In the genomic region with DNA sequence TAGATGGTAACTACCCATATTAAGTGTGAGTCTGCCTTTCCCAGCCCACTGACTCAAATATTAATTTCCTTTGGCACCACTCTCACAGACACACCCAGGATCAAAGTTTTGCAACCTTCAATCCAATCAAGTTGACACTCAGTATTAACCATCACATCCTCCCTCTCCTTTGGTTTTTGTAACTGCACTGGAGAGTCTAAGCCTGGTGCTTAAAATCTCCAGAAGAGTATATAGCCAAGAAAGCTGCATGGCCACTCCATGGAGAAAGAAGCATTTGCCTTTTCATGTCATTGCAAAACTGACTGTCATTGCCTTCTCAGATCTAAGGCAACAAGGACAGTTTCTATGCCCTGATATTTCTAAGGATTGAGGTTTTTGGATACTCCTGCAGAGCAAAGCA, we compare ENCODE assay signal across 2 cellular contexts.
TF ChIP-seq lines count a peak whose summit lies in the region.

No MANE protein-coding gene starts in this region.

TF ChIP-seq in SK-N-SH, 30 proteins besides CTCF, POLR2A, EP300 and RAD21 (continued from another document):
- TF ChIP-seq, protein P1, sequence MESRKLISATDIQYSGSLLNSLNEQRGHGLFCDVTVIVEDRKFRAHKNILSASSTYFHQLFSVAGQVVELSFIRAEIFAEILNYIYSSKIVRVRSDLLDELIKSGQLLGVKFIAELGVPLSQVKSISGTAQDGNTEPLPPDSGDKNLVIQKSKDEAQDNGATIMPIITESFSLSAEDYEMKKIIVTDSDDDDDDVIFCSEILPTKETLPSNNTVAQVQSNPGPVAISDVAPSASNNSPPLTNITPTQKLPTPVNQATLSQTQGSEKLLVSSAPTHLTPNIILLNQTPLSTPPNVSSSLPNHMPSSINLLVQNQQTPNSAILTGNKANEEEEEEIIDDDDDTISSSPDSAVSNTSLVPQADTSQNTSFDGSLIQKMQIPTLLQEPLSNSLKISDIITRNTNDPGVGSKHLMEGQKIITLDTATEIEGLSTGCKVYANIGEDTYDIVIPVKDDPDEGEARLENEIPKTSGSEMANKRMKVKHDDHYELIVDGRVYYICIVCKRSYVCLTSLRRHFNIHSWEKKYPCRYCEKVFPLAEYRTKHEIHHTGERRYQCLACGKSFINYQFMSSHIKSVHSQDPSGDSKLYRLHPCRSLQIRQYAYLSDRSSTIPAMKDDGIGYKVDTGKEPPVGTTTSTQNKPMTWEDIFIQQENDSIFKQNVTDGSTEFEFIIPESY (IDR thresholded peaks at IDR 0.05; ENCODE audit: borderline replicate concordance, low read depth), result no peak
- TF ChIP-seq IRF3 (IDR thresholded peaks at IDR 0.05; ENCODE audit: low read depth, low read length) (no peak), NRF1 (IDR thresholded peaks at IDR 0.05; ENCODE audit: low read depth, low read length) (no peak)
TF ChIP-seq in SK-N-SH: peak in this region for 0.

TF ChIP-seq in SK-N-SH treated with all-trans-retinoic acid at 6 μM for 48 hours, 23 proteins besides CTCF, POLR2A, EP300 and RAD21 (continued from another document):
- TF ChIP-seq PATZ1 (CRISPR knock-in tag; IDR thresholded peaks at IDR 0.05; ENCODE audit: borderline replicate concordance), result no peak
- TF ChIP-seq CSDC2 (CRISPR knock-in tag; IDR thresholded peaks at IDR 0.05), result no peak
- TF ChIP-seq, protein P2, sequence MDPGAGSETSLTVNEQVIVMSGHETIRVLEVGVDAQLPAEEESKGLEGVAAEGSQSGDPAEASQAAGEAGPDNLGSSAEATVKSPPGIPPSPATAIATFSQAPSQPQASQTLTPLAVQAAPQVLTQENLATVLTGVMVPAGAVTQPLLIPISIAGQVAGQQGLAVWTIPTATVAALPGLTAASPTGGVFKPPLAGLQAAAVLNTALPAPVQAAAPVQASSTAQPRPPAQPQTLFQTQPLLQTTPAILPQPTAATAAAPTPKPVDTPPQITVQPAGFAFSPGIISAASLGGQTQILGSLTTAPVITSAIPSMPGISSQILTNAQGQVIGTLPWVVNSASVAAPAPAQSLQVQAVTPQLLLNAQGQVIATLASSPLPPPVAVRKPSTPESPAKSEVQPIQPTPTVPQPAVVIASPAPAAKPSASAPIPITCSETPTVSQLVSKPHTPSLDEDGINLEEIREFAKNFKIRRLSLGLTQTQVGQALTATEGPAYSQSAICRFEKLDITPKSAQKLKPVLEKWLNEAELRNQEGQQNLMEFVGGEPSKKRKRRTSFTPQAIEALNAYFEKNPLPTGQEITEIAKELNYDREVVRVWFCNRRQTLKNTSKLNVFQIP (CRISPR knock-in tag; IDR thresholded peaks at IDR 0.05; ENCODE audit: borderline replicate concordance, low read depth), result no peak
- no peak for TF ChIP-seq ZNF8 (CRISPR knock-in tag; IDR thresholded peaks at IDR 0.05)
- TF ChIP-seq GLIS3 (CRISPR knock-in tag; IDR thresholded peaks at IDR 0.05), result no peak
- no peak for TF ChIP-seq ESRRG (CRISPR knock-in tag; IDR thresholded peaks at IDR 0.05)
- TF ChIP-seq ZFP3 (CRISPR knock-in tag; IDR thresholded peaks at IDR 0.05), result no peak
- TF ChIP-seq TOX (CRISPR knock-in tag; IDR thresholded peaks at IDR 0.05; ENCODE audit: borderline replicate concordance), result no peak
- TF ChIP-seq CREB5 (CRISPR knock-in tag; IDR thresholded peaks at IDR 0.05; ENCODE audit: low read depth), result no peak
- no peak for TF ChIP-seq ZC3H10 (CRISPR knock-in tag; IDR thresholded peaks at IDR 0.05)
- TF ChIP-seq ZNF565 (CRISPR knock-in tag; conservative IDR thresholded peaks at IDR 0.05; ENCODE audit: low read depth), result no peak
- TF ChIP-seq SNAI2 (CRISPR knock-in tag; IDR thresholded peaks at IDR 0.05), result no peak
- TF ChIP-seq, protein P3, sequence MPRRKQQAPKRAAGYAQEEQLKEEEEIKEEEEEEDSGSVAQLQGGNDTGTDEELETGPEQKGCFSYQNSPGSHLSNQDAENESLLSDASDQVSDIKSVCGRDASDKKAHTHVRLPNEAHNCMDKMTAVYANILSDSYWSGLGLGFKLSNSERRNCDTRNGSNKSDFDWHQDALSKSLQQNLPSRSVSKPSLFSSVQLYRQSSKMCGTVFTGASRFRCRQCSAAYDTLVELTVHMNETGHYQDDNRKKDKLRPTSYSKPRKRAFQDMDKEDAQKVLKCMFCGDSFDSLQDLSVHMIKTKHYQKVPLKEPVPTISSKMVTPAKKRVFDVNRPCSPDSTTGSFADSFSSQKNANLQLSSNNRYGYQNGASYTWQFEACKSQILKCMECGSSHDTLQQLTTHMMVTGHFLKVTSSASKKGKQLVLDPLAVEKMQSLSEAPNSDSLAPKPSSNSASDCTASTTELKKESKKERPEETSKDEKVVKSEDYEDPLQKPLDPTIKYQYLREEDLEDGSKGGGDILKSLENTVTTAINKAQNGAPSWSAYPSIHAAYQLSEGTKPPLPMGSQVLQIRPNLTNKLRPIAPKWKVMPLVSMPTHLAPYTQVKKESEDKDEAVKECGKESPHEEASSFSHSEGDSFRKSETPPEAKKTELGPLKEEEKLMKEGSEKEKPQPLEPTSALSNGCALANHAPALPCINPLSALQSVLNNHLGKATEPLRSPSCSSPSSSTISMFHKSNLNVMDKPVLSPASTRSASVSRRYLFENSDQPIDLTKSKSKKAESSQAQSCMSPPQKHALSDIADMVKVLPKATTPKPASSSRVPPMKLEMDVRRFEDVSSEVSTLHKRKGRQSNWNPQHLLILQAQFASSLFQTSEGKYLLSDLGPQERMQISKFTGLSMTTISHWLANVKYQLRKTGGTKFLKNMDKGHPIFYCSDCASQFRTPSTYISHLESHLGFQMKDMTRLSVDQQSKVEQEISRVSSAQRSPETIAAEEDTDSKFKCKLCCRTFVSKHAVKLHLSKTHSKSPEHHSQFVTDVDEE (CRISPR knock-in tag; IDR thresholded peaks at IDR 0.05), result no peak
- no peak for TF ChIP-seq RARB (CRISPR knock-in tag; IDR thresholded peaks at IDR 0.05)
TF ChIP-seq in SK-N-SH treated with all-trans-retinoic acid at 6 μM for 48 hours: peak in this region for 0.
